Comparison of ENCODE assay signal across 1 cellular context in genomic region chr9:74379718-74380117, GRCh38.
TF ChIP-seq lines count a peak whose summit lies in the region.

No MANE protein-coding gene starts in this region.

TF ChIP-seq in HCT116, 20 proteins besides CTCF, POLR2A, EP300 and RAD21 (continued from another document):
- TF ChIP-seq ZNF274 (IDR thresholded peaks at IDR 0.05; ENCODE audit: low read depth, low read length) = no peak
- no peak for TF ChIP-seq POLR2AphosphoS5 (IDR thresholded peaks at IDR 0.05; ENCODE audit: low read depth, low read length)
TF ChIP-seq in HCT116: peak in this region for 0.
